Comparison of ENCODE assay signal across 18 cellular contexts in the genomic region with DNA sequence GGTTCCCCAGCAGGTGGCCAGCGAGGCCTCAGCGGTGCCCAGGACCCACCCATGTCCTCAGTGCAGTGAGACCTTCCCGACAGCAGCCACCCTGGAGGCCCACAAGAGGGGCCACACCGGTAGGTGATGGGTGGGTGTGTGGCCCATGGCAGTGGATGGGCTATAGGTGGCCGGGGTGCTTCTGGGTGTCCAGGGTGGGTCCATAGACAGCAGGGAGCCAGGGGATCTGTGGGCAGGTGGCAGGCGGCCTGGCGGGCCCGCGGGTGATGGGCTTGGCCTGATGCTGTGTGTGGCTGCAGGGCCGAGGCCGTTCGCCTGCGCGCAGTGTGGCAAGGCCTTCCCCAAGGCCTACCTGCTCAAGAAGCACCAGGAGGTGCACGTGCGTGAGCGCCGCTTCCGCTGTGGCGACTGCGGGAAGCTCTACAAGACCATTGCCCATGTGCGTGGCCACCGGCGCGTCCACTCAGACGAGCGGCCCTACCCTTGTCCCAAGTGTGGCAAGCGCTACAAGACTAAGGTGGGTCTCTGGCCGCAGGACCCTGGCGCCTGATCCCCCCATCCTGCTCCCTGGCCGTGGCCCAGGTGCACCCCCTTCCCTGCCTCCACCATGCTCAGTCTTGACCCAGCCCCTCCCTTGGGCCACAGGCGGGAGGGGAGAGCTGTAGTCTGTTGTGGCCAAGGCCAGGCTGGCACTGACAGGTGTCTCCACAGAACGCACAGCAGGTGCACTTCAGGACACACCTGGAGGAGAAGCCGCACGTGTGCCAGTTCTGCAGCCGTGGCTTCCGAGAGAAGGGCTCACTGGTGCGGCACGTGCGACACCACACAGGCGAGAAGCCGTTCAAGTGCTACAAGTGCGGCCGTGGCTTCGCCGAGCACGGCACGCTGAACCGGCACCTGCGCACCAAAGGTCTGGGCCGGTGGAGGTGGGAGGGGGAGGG. TPM values are rescaled to one million over a fixed set of nuclear protein-coding genes. Genes with fewer than 3 reads are reported as not detected.
A peak's percentile ranks its signal among the peaks of the same experiment; 100 is the strongest.
DNase-seq lines count a peak whose midpoint lies in the region; ATAC-seq, FAIRE-seq and TF ChIP-seq lines count a peak whose summit lies in the region.
"Had no signal": no experiment of that assay in that cellular context is flagged by ENCODE, and none has a peak within 500 bp of the region (broad histone marks: within the 10 kb centered on the region; RNA-seq: fewer than 3 reads in every experiment).

No MANE protein-coding gene starts in this region.

- TF ChIP-seq POLR2A in GM12878 (IDR thresholded peaks at IDR 0.05; ENCODE audit: low read depth, low read length), result peak; percentile 37

- H3K4me3 ChIP-seq in BLaER1 (no peak overlapping the region; the same call in 1 of the 2 replicates), GM12878 (no peak overlapping the region)
- H3K4me3 ChIP-seq: body of pancreas, thoracic aorta had no signal

- 69% methylated on average over 43 of the region's 51 CpGs for WGBS in GM12878 (ENCODE audit: insufficient coverage, insufficient replicate concordance, low lambda C conversion rate, missing lambda C conversion rate)

- DNase-seq in DMS79 treated with DMSO at 0.1 percent for 48 hours (lab: John Stamatoyannopoulos, UW), result peak; percentile 74
- DNase-seq in NCI-H2107 (lab: John Stamatoyannopoulos, UW), result peak; percentile 79
- no peak for DNase-seq in GM12878 (ENCODE audit: low read depth, low spot score)
- DNase-seq in DMS114 treated with DMSO at 0.1 percent for 48 hours (lab: John Stamatoyannopoulos, UW; ENCODE audit: unreplicated experiment), result no peak
- DNase-seq in CD14-positive monocyte (ENCODE audit: low spot score), result no peak
- no peak for DNase-seq in effector CD8-positive, alpha-beta T cell (lab: John Stamatoyannopoulos, UW)
- DNase-seq: activated CD8-positive, alpha-beta memory T cell treated with anti-CD3 and anti-CD28 coated beads for 24 hours; activated naive CD8-positive, alpha-beta T cell treated with anti-CD3 and anti-CD28 coated beads for 36 hours; body of pancreas; HCEC 1CT; NK-92 treated with Interleukin-12 subunit alpha and Interleukin-12 subunit beta, amount 100 ng/mL, for 24 hours; occipital lobe; RPMI8226; T1000 had no signal

- no peak for TF ChIP-seq RAD21 in GM12878 (IDR thresholded peaks at IDR 0.05; ENCODE audit: insufficient read depth, low read depth, low read length)

- ATAC-seq in GM12878, result peak; percentile 8; the same call in 1 of the 3 replicates
- ATAC-seq: activated CD4-positive, CD25-positive, alpha-beta regulatory T cell treated with anti-CD3 and anti-CD28 coated beads, Interleukin-2, amount 50 U/mL, for 24 hours; body of pancreas had no signal

- no peaks in the 10 kb centered on the region for H3K9me3 ChIP-seq in BLaER1
- H3K9me3 ChIP-seq in GM12878 (replicated peaks; ENCODE audit: control insufficient read depth, insufficient read depth, low read length), result no peaks in the 10 kb centered on the region
- H3K9me3 ChIP-seq: body of pancreas, thoracic aorta had no signal

- H3K4me2 ChIP-seq in BLaER1 (peak overlapping the region; percentile 65), GM12878 (ENCODE audit: control insufficient read depth, insufficient read depth) (no peak overlapping the region)

- FAIRE-seq in GM12878 (lab: Jason Lieb, UNC), result no peak
- FAIRE-seq: colon had no signal

- H3K27me3 Mint-ChIP-seq in CD14-positive monocyte (ENCODE audit: low read depth in 3 of 3), result peaks cover 33 to 46% (median 33%) of the 10 kb centered on the region in 3 donors

- SMC1A ChIA-PET in GM12878 (lab: Charles Lee; ENCODE audit: uncharacterized antibody, unreplicated experiment), result no interaction called here

- H3K4me3 Mint-ChIP-seq in CD14-positive monocyte, result no peak overlapping the region
- H3K4me3 Mint-ChIP-seq: activated naive CD8-positive, alpha-beta T cell treated with anti-CD3 and anti-CD28 coated beads for 36 hours had no signal

- H2AFZ ChIP-seq in GM12878 (ENCODE audit: control insufficient read depth, low read depth, low read length), result no peak overlapping the region

- H3K4me1 ChIP-seq in BLaER1 (peaks cover 14% of the 10 kb centered on the region), GM12878 (ENCODE audit: control insufficient read depth, insufficient read depth, low read length) (no peaks in the 10 kb centered on the region)

- intact Hi-C loops in GM12878 (cut with micrococcal nuclease; ENCODE audit: unreplicated experiment) (no loop called here), CD14-positive monocyte (cut with micrococcal nuclease) (no loop called here)

- peaks cover 5% of the 10 kb centered on the region for H3K4me1 Mint-ChIP-seq in CD14-positive monocyte
- H3K4me1 Mint-ChIP-seq: activated naive CD8-positive, alpha-beta T cell treated with anti-CD3 and anti-CD28 coated beads for 36 hours had no signal

- H3K9me3 Mint-ChIP-seq in CD14-positive monocyte, result peaks cover 0 to 6% (median 0%) of the 10 kb centered on the region in 7 donors
- H3K9me3 Mint-ChIP-seq: activated naive CD8-positive, alpha-beta T cell treated with anti-CD3 and anti-CD28 coated beads for 36 hours had no signal

- H3K27ac Mint-ChIP-seq in CD14-positive monocyte, result no peak overlapping the region
- H3K27ac Mint-ChIP-seq: activated naive CD8-positive, alpha-beta T cell treated with anti-CD3 and anti-CD28 coated beads for 36 hours had no signal

- H3K36me3 ChIP-seq in BLaER1, result peaks cover 94% of the 10 kb centered on the region
- H3K36me3 ChIP-seq in GM12878 (ENCODE audit: control insufficient read depth in 2 of 2, insufficient read depth in 2 of 2, low read length in 1 of 2), result peaks cover 0 to 40% of the 10 kb centered on the region in 2 experiments; a peak in 3 of 4 replicates

- no TSS peak for BruUV-seq in GM12878 (replicated peaks; lab: Mats Ljungman, UMichigan)

- no peak for TF ChIP-seq CTCF in GM12878 (IDR thresholded peaks at IDR 0.05 in 2 of 3, conservative IDR thresholded peaks at IDR 0.05 in 1 of 3; ENCODE audit: control insufficient read depth in 2 of 3, extremely low read depth in 1 of 3, insufficient read depth in 1 of 3, low read depth in 3 of 3, low read length in 3 of 3)
- no peak for TF ChIP-seq CTCF in CD14-positive monocyte (IDR thresholded peaks at IDR 0.05)

- H3K9ac ChIP-seq in BLaER1 (no peak overlapping the region), GM12878 (ENCODE audit: control insufficient read depth, insufficient read depth, low read length) (no peak overlapping the region)

- H3K27me3 ChIP-seq in BLaER1 (peaks cover 23% of the 10 kb centered on the region), GM12878 (replicated peaks in 1 of 2; ENCODE audit: control insufficient read depth in 2 of 2, insufficient read depth in 2 of 2, low read length in 1 of 2) (no peaks in the 10 kb centered on the region)

- POLR2A ChIA-PET in GM12878 (lab: Charles Lee), result no interaction called here

- H3K36me3 Mint-ChIP-seq in CD14-positive monocyte, result peaks cover 50 to 64% of the 10 kb centered on the region in 2 donors

- CTCF ChIA-PET in GM12878 (lab: Yijun Ruan, JAX), result no interaction called here

- no peaks in the 10 kb centered on the region for H3K79me2 ChIP-seq in GM12878 (ENCODE audit: control insufficient read depth, insufficient read depth, low read length)

- RAD21 ChIA-PET in GM12878 (lab: Charles Lee; ENCODE audit: unreplicated experiment), result interaction anchor here (0.7 kb wide), 1 partner anchor 367 kb away, joined by 4 read pairs; no protein-coding TSS in a partner anchor

- in situ Hi-C loops in GM12878 (cut with MboI), result no loop called here

- no peak for TF ChIP-seq EP300 in GM12878 (IDR thresholded peaks at IDR 0.05; ENCODE audit: borderline replicate concordance in 1 of 2, control insufficient read depth in 1 of 2, low read depth in 2 of 2, low read length in 2 of 2)

- H3K27ac ChIP-seq in BLaER1, result 0 out of 2 replicates have a peak overlapping the region, but pooled peaks have one; percentile 26
- H3K27ac ChIP-seq in GM12878 (ENCODE audit: control insufficient read depth, insufficient read depth), result no peak overlapping the region
- H3K27ac ChIP-seq: body of pancreas, thoracic aorta had no signal

- H4K20me1 ChIP-seq in BLaER1 (peaks cover 94% of the 10 kb centered on the region), GM12878 (ENCODE audit: control insufficient read depth, insufficient read depth) (no peaks in the 10 kb centered on the region)

RNA-seq across cellular contexts. Expression of a gene that starts 2.1 kb away (rescaled TPM):
- total RNA-seq in GM12878 (2013; cell fraction: nucleolus; rRNA removed), result 3.8 and 7.3 TPM in 2 replicates
- total RNA-seq in GM12878 (2014; rRNA removed) (0.71 and 1.2 TPM in 2 replicates), GM12878 (2014; rRNA removed; fragmentation: Illumina TruSeq; extraction: Trizol) (0.22 and 0.23 TPM in 2 replicates), GM12878 (2021) (0.93 and 1.5 TPM in 2 replicates)
- polyA plus RNA-seq in GM12878 (2011; ENCODE audit: low read depth), result not detected
- polyA plus RNA-seq in GM12878 (2011; rRNA removed) (0.36 and 0.76 TPM in 2 replicates), GM12878 (2014; fragmentation: Illumina TruSeq; extraction: Trizol) (0.06 TPM in 1 of 2 replicates, not detected in the other), GM12878 (2014; fragmentation: Nextera tagmentation; extraction: Ambion mirVana) (under 1 TPM; 0.10 to 0.13 TPM), GM12878 (2014; rRNA removed) (0.79 and 1.7 TPM in 2 replicates), GM12878 (2016; fragmentation: Nextera tagmentation; extraction: Ambion mirVana) (under 1 TPM; 0.20 to 0.36 TPM), CD14-positive monocyte (not detected)
- 0.88 and 2.8 TPM in 2 replicates for polyA plus RNA-seq in GM12878 (2011; cell fraction: cytosol; rRNA removed)
- polyA plus RNA-seq in GM12878 (2011; cell fraction: nucleus; rRNA removed), result 23.0 and 27.6 TPM in 2 replicates
- polyA plus RNA-seq in GM12878 (2012), result 0.26 and 0.46 TPM in 2 replicates
- polyA minus RNA-seq in GM12878 (2011; rRNA and poly(A)+ RNA removed), result 0.46 and 0.51 TPM in 2 replicates
- polyA minus RNA-seq in GM12878 (2011; cell fraction: cytosol; rRNA and poly(A)+ RNA removed), result 0.42 TPM in 1 of 2 replicates, not detected in the other
- polyA minus RNA-seq in GM12878 (2011; cell fraction: nucleus; rRNA and poly(A)+ RNA removed), result 2.1 and 4.7 TPM in 2 replicates

RNA-seq across cellular contexts. Expression of a gene that starts 10.8 kb away (rescaled TPM):
- total RNA-seq in GM12878 (2013; cell fraction: nucleolus; rRNA removed), result 52.9 and 53.6 TPM in 2 replicates
- total RNA-seq in GM12878 (2014; rRNA removed), result 26.0 and 36.5 TPM in 2 replicates
- total RNA-seq in GM12878 (2014; rRNA removed; fragmentation: Illumina TruSeq; extraction: Trizol), result 6.0 and 6.9 TPM in 2 replicates
- 27.8 and 33.2 TPM in 2 replicates for total RNA-seq in GM12878 (2021)
- polyA plus RNA-seq in GM12878 (2011; ENCODE audit: low read depth), result 3.8 TPM
- 3.1 and 10.8 TPM in 2 replicates for polyA plus RNA-seq in GM12878 (2011; rRNA removed)
- 11.5 and 28.4 TPM in 2 replicates for polyA plus RNA-seq in GM12878 (2011; cell fraction: cytosol; rRNA removed)
- 140 and 186 TPM in 2 replicates for polyA plus RNA-seq in GM12878 (2011; cell fraction: nucleus; rRNA removed)
- polyA plus RNA-seq in GM12878 (2012), result 14.9 and 18.6 TPM in 2 replicates
- polyA plus RNA-seq in GM12878 (2014; fragmentation: Illumina TruSeq; extraction: Trizol), result 0.32 and 2.3 TPM in 2 replicates
- 1 to 10 TPM in 1 of 2 experiments, under 1 TPM in 1; 0.23 to 2.1 TPM for polyA plus RNA-seq in GM12878 (2014; fragmentation: Nextera tagmentation; extraction: Ambion mirVana)
- 26.7 and 34.0 TPM in 2 replicates for polyA plus RNA-seq in GM12878 (2014; rRNA removed)
- 10 to 100 TPM; 18.2 to 25.6 TPM for polyA plus RNA-seq in GM12878 (2016; fragmentation: Nextera tagmentation; extraction: Ambion mirVana)
- polyA minus RNA-seq in GM12878 (2011; rRNA and poly(A)+ RNA removed), result 6.8 and 16.1 TPM in 2 replicates
- 7.1 and 8.9 TPM in 2 replicates for polyA minus RNA-seq in GM12878 (2011; cell fraction: cytosol; rRNA and poly(A)+ RNA removed)
- polyA minus RNA-seq in GM12878 (2011; cell fraction: nucleus; rRNA and poly(A)+ RNA removed), result 28.9 and 32.5 TPM in 2 replicates
- polyA plus RNA-seq in CD14-positive monocyte, result 1 to 10 TPM; 4.9 to 5.8 TPM

RNA-seq across cellular contexts. Expression of a gene that starts 17.2 kb away (rescaled TPM):
- 37.8 and 39.2 TPM in 2 replicates for total RNA-seq in GM12878 (2013; cell fraction: nucleolus; rRNA removed)
- 40.3 and 55.7 TPM in 2 replicates for total RNA-seq in GM12878 (2014; rRNA removed)
- 12.7 and 13.5 TPM in 2 replicates for total RNA-seq in GM12878 (2014; rRNA removed; fragmentation: Illumina TruSeq; extraction: Trizol)
- total RNA-seq in GM12878 (2021), result 61.0 and 62.1 TPM in 2 replicates
- polyA plus RNA-seq in GM12878 (2011; ENCODE audit: low read depth), result 7.1 TPM
- polyA plus RNA-seq in GM12878 (2011; rRNA removed), result 18.1 and 35.8 TPM in 2 replicates
- polyA plus RNA-seq in GM12878 (2011; cell fraction: cytosol; rRNA removed), result 51.3 and 89.5 TPM in 2 replicates
- polyA plus RNA-seq in GM12878 (2011; cell fraction: nucleus; rRNA removed), result 55.2 and 55.6 TPM in 2 replicates
- polyA plus RNA-seq in GM12878 (2012), result 32.4 and 36.2 TPM in 2 replicates
- polyA plus RNA-seq in GM12878 (2014; fragmentation: Illumina TruSeq; extraction: Trizol), result 1.7 and 7.2 TPM in 2 replicates
- 10 to 100 TPM in 1 of 2 experiments, 1 to 10 TPM in 1; 2.2 to 13.8 TPM for polyA plus RNA-seq in GM12878 (2014; fragmentation: Nextera tagmentation; extraction: Ambion mirVana)
- 65.2 and 71.9 TPM in 2 replicates for polyA plus RNA-seq in GM12878 (2014; rRNA removed)
- polyA plus RNA-seq in GM12878 (2016; fragmentation: Nextera tagmentation; extraction: Ambion mirVana), result 10 to 100 TPM; 12.7 to 82.1 TPM
- 6.6 and 22.3 TPM in 2 replicates for polyA minus RNA-seq in GM12878 (2011; rRNA and poly(A)+ RNA removed)
- polyA minus RNA-seq in GM12878 (2011; cell fraction: cytosol; rRNA and poly(A)+ RNA removed), result 14.2 and 17.0 TPM in 2 replicates
- polyA minus RNA-seq in GM12878 (2011; cell fraction: nucleus; rRNA and poly(A)+ RNA removed), result 11.7 and 20.1 TPM in 2 replicates
- polyA plus RNA-seq in CD14-positive monocyte, result 10 to 100 TPM; 52.3 to 74.5 TPM

RNA-seq across cellular contexts. Expression of a gene that starts 19.5 kb away (rescaled TPM):
- total RNA-seq in GM12878 (2013; cell fraction: nucleolus; rRNA removed), result 13.3 and 13.5 TPM in 2 replicates
- total RNA-seq in GM12878 (2014; rRNA removed) (22.4 and 25.4 TPM in 2 replicates), GM12878 (2014; rRNA removed; fragmentation: Illumina TruSeq; extraction: Trizol) (9.4 and 10.8 TPM in 2 replicates), GM12878 (2021) (25.7 and 26.1 TPM in 2 replicates)
- polyA plus RNA-seq in GM12878 (2011; ENCODE audit: low read depth), result 2.5 TPM
- polyA plus RNA-seq in GM12878 (2011; rRNA removed) (4.1 and 6.4 TPM in 2 replicates), GM12878 (2014; fragmentation: Illumina TruSeq; extraction: Trizol) (2.2 and 5.6 TPM in 2 replicates), GM12878 (2014; fragmentation: Nextera tagmentation; extraction: Ambion mirVana) (1 to 10 TPM in 1 of 2 experiments, under 1 TPM in 1; 0.42 to 5.0 TPM), GM12878 (2014; rRNA removed) (28.0 and 34.9 TPM in 2 replicates), GM12878 (2016; fragmentation: Nextera tagmentation; extraction: Ambion mirVana) (10 to 100 TPM; 13.4 to 25.4 TPM), CD14-positive monocyte (10 to 100 TPM in 1 of 2 donors, 1 to 10 TPM in 1; 7.2 to 20.2 TPM)
- 7.4 and 14.2 TPM in 2 replicates for polyA plus RNA-seq in GM12878 (2011; cell fraction: cytosol; rRNA removed)
- polyA plus RNA-seq in GM12878 (2011; cell fraction: nucleus; rRNA removed), result 26.4 and 33.0 TPM in 2 replicates
- polyA plus RNA-seq in GM12878 (2012), result 7.3 and 9.3 TPM in 2 replicates
- 3.1 and 5.9 TPM in 2 replicates for polyA minus RNA-seq in GM12878 (2011; rRNA and poly(A)+ RNA removed)
- polyA minus RNA-seq in GM12878 (2011; cell fraction: cytosol; rRNA and poly(A)+ RNA removed), result 4.1 and 5.5 TPM in 2 replicates
- polyA minus RNA-seq in GM12878 (2011; cell fraction: nucleus; rRNA and poly(A)+ RNA removed), result 9.1 and 16.8 TPM in 2 replicates

RNA-seq across cellular contexts. Expression of a gene that starts 23.5 kb away (rescaled TPM):
- 4.3 and 6.3 TPM in 2 replicates for total RNA-seq in GM12878 (2013; cell fraction: nucleolus; rRNA removed)
- total RNA-seq in GM12878 (2014; rRNA removed), result 9.1 and 9.6 TPM in 2 replicates
- total RNA-seq in GM12878 (2014; rRNA removed; fragmentation: Illumina TruSeq; extraction: Trizol), result 1.5 and 2.7 TPM in 2 replicates
- 5.3 and 5.8 TPM in 2 replicates for total RNA-seq in GM12878 (2021)
- polyA plus RNA-seq in GM12878 (2011; ENCODE audit: low read depth), result 0.43 TPM
- polyA plus RNA-seq in GM12878 (2011; rRNA removed), result 0.66 and 1.5 TPM in 2 replicates
- polyA plus RNA-seq in GM12878 (2011; cell fraction: cytosol; rRNA removed), result 1.2 and 9.8 TPM in 2 replicates
- 34.9 and 41.5 TPM in 2 replicates for polyA plus RNA-seq in GM12878 (2011; cell fraction: nucleus; rRNA removed)
- 4.2 and 7.4 TPM in 2 replicates for polyA plus RNA-seq in GM12878 (2012)
- polyA plus RNA-seq in GM12878 (2014; fragmentation: Illumina TruSeq; extraction: Trizol), result 1.5 TPM in 1 of 2 replicates, not detected in the other
- under 1 TPM in 1 of 2 experiments, not detected in 1; 0.58 TPM for polyA plus RNA-seq in GM12878 (2014; fragmentation: Nextera tagmentation; extraction: Ambion mirVana)
- polyA plus RNA-seq in GM12878 (2014; rRNA removed), result 7.5 and 11.6 TPM in 2 replicates
- polyA plus RNA-seq in GM12878 (2016; fragmentation: Nextera tagmentation; extraction: Ambion mirVana), result 1 to 10 TPM in 1 of 2 experiments, under 1 TPM in 1; 0.84 to 1.1 TPM
- 0.44 and 1.7 TPM in 2 replicates for polyA minus RNA-seq in GM12878 (2011; rRNA and poly(A)+ RNA removed)
- polyA minus RNA-seq in GM12878 (2011; cell fraction: cytosol; rRNA and poly(A)+ RNA removed), result 2.4 and 4.0 TPM in 2 replicates
- 5.4 and 10.9 TPM in 2 replicates for polyA minus RNA-seq in GM12878 (2011; cell fraction: nucleus; rRNA and poly(A)+ RNA removed)
- polyA plus RNA-seq in CD14-positive monocyte, result not detected

Comparison
In these comparisons a context has a peak if more than half of its experiments do, and no peak if none do; other contexts are left out.
1. DNase-seq: peak in DMS79 treated with DMSO at 0.1 percent for 48 hours (single experiment) and NCI-H2107 (single experiment); none in GM12878 (single experiment), DMS114 treated with DMSO at 0.1 percent for 48 hours (single experiment), CD14-positive monocyte (single experiment) and effector CD8-positive, alpha-beta T cell (single experiment).